ENCODE assay signal across 2 cellular contexts in genomic region chr3:54950391-54951003, GRCh38.
TF ChIP-seq lines count a peak whose summit lies in the region.

No MANE protein-coding gene starts in this region.

TF ChIP-seq in SK-N-SH, 30 proteins besides CTCF, POLR2A, EP300 and RAD21 (continued from another document):
- TF ChIP-seq MAX (IDR thresholded peaks at IDR 0.05; ENCODE audit: low read depth) (no peak), FOSL2 (IDR thresholded peaks at IDR 0.05; ENCODE audit: borderline replicate concordance, low read depth) (no peak), USF1 (IDR thresholded peaks at IDR 0.05; ENCODE audit: borderline replicate concordance, low read depth) (no peak), ZBTB33 (IDR thresholded peaks at IDR 0.05; ENCODE audit: borderline replicate concordance, low read depth) (no peak), FOXJ3 (CRISPR knock-in tag; IDR thresholded peaks at IDR 0.05) (no peak), SIN3A (IDR thresholded peaks at IDR 0.05; ENCODE audit: borderline replicate concordance, low read depth, low read length) (no peak), RCOR1 (IDR thresholded peaks at IDR 0.05; ENCODE audit: low read length) (no peak), CHD2 (IDR thresholded peaks at IDR 0.05; ENCODE audit: low read length, partially characterized antibody) (no peak), SMC3 (IDR thresholded peaks at IDR 0.05; ENCODE audit: low read depth, low read length) (no peak), POLR2AphosphoS5 (IDR thresholded peaks at IDR 0.05; ENCODE audit: low read depth, low read length) (no peak), MXI1 (IDR thresholded peaks at IDR 0.05; ENCODE audit: low read depth, low read length) (no peak)

TF ChIP-seq in SK-N-SH treated with all-trans-retinoic acid at 6 μM for 48 hours, 23 proteins besides CTCF, POLR2A, EP300 and RAD21 (continued from another document):
- TF ChIP-seq CSRNP3 (CRISPR knock-in tag; IDR thresholded peaks at IDR 0.05) (no peak), ISL1 (CRISPR knock-in tag; IDR thresholded peaks at IDR 0.05) (no peak), TSHZ2 (CRISPR knock-in tag; IDR thresholded peaks at IDR 0.05) (no peak), CSDC2 (CRISPR knock-in tag; IDR thresholded peaks at IDR 0.05) (no peak), ARNTL (CRISPR knock-in tag; IDR thresholded peaks at IDR 0.05; ENCODE audit: borderline replicate concordance, low read depth) (no peak), OSR1 (CRISPR knock-in tag; IDR thresholded peaks at IDR 0.05) (no peak), ZNF8 (CRISPR knock-in tag; IDR thresholded peaks at IDR 0.05) (no peak)
